In genomic region chr7:23545493-23545892, GRCh38 we compare ENCODE assay signal across 14 cellular contexts.
"Had no signal": no experiment of that assay in that cellular context is flagged by ENCODE, and none has a peak within 500 bp of the region (broad histone marks: within the 10 kb centered on the region; RNA-seq: fewer than 3 reads in every experiment).

No MANE protein-coding gene starts in this region.

- H3K36me3 Mint-ChIP-seq: immature natural killer cell; natural killer cell treated with Interleukin-12 subunit alpha and Interleukin-12 subunit beta and Interleukin-15 and Interleukin-18, amount 100 ng/mL, for 72 hours had no signal

- ATAC-seq: natural killer cell treated with Interleukin-12 subunit alpha and Interleukin-12 subunit beta and Interleukin-15 and Interleukin-18, amount 100 ng/mL, for 72 hours had no signal

- H3K4me1 ChIP-seq: adrenal gland, vagina had no signal

- H3K27ac ChIP-seq: adrenal gland, cardiac muscle cell, skin epidermis, transverse colon, vagina had no signal

- H3K4me3 ChIP-seq: adrenal gland, cardiac muscle cell, skin epidermis, transverse colon, vagina had no signal

- H3K4me3 Mint-ChIP-seq: immature natural killer cell; natural killer cell treated with Interleukin-12 subunit alpha and Interleukin-12 subunit beta and Interleukin-15 and Interleukin-18, amount 100 ng/mL, for 72 hours had no signal

- DNase-seq: activated CD4-positive, alpha-beta T cell treated with anti-CD3 and anti-CD28 coated beads, Interleukin-2, amount 50 U/mL, for 4 hours; activated naive CD4-positive, alpha-beta T cell treated with Interleukin-2 at 50 U/mL for 16 hours; activated T-cell treated with anti-CD3 and anti-CD28 coated beads for 4 hours; adrenal gland; immature natural killer cell; nucleus accumbens; stimulated activated CD4-positive, alpha-beta T cell treated with anti-CD3 and anti-CD28 coated beads, Interleukin-15, amount 100 ng/mL, for 24 hours; stimulated activated CD4-positive, alpha-beta T cell treated with anti-CD3 and anti-CD28 coated beads, Interleukin-4, amount 100 ng/mL, for 24 hours; stimulated activated naive CD4-positive, alpha-beta T cell treated with Interleukin-2 at 50 U/mL for 16 hours; transverse colon had no signal

- H3K9me3 ChIP-seq: adrenal gland, transverse colon, vagina had no signal

- H3K27me3 ChIP-seq: adrenal gland, cardiac muscle cell, transverse colon, vagina had no signal

- H3K9me3 Mint-ChIP-seq: immature natural killer cell; natural killer cell treated with Interleukin-12 subunit alpha and Interleukin-12 subunit beta and Interleukin-15 and Interleukin-18, amount 100 ng/mL, for 72 hours had no signal

- H3K36me3 ChIP-seq: adrenal gland, cardiac muscle cell, transverse colon, vagina had no signal

- H3K27ac Mint-ChIP-seq: natural killer cell treated with Interleukin-12 subunit alpha and Interleukin-12 subunit beta and Interleukin-15 and Interleukin-18, amount 100 ng/mL, for 72 hours had no signal
